Comparison of ENCODE assay signal across 1 cellular context in the genomic region with DNA sequence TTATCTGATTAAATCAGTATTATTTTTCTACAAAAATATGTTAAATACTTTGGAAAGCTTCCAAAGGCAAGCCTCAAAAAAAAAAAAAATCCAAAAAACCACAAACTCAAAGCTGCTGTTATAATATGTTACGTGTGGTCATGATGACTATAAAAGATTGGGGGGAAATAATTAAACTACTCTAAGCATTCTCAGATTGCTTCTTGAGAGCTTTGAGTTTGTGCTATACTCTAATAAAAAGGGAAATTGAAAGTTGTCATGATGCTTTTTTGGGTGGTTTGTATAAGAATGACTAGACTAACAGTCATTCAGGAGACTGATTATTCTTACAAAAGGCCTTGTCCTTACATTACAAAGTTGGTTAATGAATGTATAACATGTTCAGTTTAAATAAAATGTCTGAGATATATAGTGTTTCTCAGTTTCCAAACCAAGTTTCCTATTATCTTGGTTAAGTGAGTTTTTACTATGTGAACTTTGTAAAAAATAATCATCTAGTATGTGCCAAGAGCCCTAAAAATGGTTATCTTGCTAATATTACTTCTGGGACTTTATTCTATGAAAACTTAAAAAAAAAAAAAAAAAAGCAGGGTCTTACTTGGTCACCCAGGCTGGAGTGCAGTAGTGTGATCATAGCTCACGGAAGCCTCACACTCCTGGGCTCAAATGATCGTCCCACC.
TF ChIP-seq lines count a peak whose summit lies in the region.

No MANE protein-coding gene starts in this region.

TF ChIP-seq in GM12878, 131 proteins besides CTCF, POLR2A, EP300 and RAD21 (continued from another document):
- TF ChIP-seq, protein P1, sequence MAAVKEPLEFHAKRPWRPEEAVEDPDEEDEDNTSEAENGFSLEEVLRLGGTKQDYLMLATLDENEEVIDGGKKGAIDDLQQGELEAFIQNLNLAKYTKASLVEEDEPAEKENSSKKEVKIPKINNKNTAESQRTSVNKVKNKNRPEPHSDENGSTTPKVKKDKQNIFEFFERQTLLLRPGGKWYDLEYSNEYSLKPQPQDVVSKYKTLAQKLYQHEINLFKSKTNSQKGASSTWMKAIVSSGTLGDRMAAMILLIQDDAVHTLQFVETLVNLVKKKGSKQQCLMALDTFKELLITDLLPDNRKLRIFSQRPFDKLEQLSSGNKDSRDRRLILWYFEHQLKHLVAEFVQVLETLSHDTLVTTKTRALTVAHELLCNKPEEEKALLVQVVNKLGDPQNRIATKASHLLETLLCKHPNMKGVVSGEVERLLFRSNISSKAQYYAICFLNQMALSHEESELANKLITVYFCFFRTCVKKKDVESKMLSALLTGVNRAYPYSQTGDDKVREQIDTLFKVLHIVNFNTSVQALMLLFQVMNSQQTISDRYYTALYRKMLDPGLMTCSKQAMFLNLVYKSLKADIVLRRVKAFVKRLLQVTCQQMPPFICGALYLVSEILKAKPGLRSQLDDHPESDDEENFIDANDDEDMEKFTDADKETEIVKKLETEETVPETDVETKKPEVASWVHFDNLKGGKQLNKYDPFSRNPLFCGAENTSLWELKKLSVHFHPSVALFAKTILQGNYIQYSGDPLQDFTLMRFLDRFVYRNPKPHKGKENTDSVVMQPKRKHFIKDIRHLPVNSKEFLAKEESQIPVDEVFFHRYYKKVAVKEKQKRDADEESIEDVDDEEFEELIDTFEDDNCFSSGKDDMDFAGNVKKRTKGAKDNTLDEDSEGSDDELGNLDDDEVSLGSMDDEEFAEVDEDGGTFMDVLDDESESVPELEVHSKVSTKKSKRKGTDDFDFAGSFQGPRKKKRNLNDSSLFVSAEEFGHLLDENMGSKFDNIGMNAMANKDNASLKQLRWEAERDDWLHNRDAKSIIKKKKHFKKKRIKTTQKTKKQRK (IDR thresholded peaks at IDR 0.05; ENCODE audit: low read depth, low read length): no peak
- TF ChIP-seq RFX5 (IDR thresholded peaks at IDR 0.05; ENCODE audit: low read depth, low read length): no peak
- TF ChIP-seq CEBPB (IDR thresholded peaks at IDR 0.05; ENCODE audit: borderline replicate concordance in 1 of 2, low read depth in 2 of 2, low read length in 2 of 2): peak in 1 of 2 experiments; percentile 35; a peak in 1 of 4 replicates
